In genomic region chr14:92978229-92979021, GRCh38 we compare ENCODE assay signal across 1 cellular context.
TF ChIP-seq lines count a peak whose summit lies in the region.

No MANE protein-coding gene starts in this region.

TF ChIP-seq in GM12878, 131 proteins besides CTCF, POLR2A, EP300 and RAD21 (continued from another document):
- TF ChIP-seq, protein P1, sequence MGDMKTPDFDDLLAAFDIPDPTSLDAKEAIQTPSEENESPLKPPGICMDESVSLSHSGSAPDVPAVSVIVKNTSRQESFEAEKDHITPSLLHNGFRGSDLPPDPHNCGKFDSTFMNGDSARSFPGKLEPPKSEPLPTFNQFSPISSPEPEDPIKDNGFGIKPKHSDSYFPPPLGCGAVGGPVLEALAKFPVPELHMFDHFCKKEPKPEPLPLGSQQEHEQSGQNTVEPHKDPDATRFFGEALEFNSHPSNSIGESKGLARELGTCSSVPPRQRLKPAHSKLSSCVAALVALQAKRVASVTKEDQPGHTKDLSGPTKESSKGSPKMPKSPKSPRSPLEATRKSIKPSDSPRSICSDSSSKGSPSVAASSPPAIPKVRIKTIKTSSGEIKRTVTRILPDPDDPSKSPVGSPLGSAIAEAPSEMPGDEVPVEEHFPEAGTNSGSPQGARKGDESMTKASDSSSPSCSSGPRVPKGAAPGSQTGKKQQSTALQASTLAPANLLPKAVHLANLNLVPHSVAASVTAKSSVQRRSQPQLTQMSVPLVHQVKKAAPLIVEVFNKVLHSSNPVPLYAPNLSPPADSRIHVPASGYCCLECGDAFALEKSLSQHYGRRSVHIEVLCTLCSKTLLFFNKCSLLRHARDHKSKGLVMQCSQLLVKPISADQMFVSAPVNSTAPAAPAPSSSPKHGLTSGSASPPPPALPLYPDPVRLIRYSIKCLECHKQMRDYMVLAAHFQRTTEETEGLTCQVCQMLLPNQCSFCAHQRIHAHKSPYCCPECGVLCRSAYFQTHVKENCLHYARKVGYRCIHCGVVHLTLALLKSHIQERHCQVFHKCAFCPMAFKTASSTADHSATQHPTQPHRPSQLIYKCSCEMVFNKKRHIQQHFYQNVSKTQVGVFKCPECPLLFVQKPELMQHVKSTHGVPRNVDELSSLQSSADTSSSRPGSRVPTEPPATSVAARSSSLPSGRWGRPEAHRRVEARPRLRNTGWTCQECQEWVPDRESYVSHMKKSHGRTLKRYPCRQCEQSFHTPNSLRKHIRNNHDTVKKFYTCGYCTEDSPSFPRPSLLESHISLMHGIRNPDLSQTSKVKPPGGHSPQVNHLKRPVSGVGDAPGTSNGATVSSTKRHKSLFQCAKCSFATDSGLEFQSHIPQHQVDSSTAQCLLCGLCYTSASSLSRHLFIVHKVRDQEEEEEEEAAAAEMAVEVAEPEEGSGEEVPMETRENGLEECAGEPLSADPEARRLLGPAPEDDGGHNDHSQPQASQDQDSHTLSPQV (IDR thresholded peaks at IDR 0.05): no peak
- TF ChIP-seq SREBF1 (IDR thresholded peaks at IDR 0.05; ENCODE audit: low read length): no peak
- peak; percentile 86; the same call in 1 of the 2 replicates for TF ChIP-seq CBX5 (IDR thresholded peaks at IDR 0.05; ENCODE audit: low read depth)
- TF ChIP-seq ZBTB11 (CRISPR knock-in tag; IDR thresholded peaks at IDR 0.05): no peak
